Comparison of ENCODE assay signal across 17 cellular contexts in the genomic region with DNA sequence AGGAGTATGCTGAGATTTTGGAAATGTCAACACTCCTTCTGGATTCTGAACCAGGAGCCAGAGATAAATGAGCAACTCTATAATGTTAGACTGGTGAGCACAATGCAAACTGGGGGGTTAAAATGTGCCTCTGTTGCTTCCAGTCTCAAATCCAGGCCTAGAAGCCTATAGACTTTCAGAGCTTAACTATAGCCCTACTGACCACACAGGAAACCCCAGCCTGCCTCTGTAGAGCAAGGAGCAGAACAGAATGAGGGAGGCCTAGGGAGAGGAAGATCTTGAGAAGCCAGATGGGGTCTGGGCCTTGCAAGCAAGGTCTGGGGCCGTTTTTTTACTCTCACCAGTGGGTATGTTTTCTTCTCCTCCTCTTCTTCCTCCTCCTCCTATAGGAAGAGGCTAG.
DNase-seq lines count a peak whose midpoint lies in the region; ATAC-seq and TF ChIP-seq lines count a peak whose summit lies in the region.
"Had no signal": no experiment of that assay in that cellular context is flagged by ENCODE, and none has a peak within 500 bp of the region (broad histone marks: within the 10 kb centered on the region; RNA-seq: fewer than 3 reads in every experiment).

No MANE protein-coding gene starts in this region.

- H3K9me3 ChIP-seq in osteoblast (ENCODE audit: low read depth, low read length) (no peaks in the 10 kb centered on the region), heart left ventricle (peaks cover 0 to under 1% (median 0%) of the 10 kb centered on the region in 12 donors)
- H3K9me3 ChIP-seq: pancreas, uterus had no signal

- no peaks in the 10 kb centered on the region for H3K4me1 Mint-ChIP-seq in WTC11
- H3K4me1 Mint-ChIP-seq: CD4-positive, alpha-beta memory T cell had no signal

- peak; percentile 3 for DNase-seq in ELF-1 (ENCODE audit: low read depth, low spot score)
- DNase-seq in KBM-7, result peak; percentile 86
- DNase-seq in WTC11 (ENCODE audit: low spot score), result no peak
- DNase-seq in osteoblast (ENCODE audit: insufficient read length, low spot score, missing footprints), result no peak
- no peak for DNase-seq in heart left ventricle
- DNase-seq: activated CD4-positive, alpha-beta memory T cell treated with anti-CD3 and anti-CD28 coated beads for 36 hours; amniotic stem cell; CD4-positive, alpha-beta memory T cell; kidney glomerular epithelial cell; NCI-H1105 treated with DMSO at 0.1 percent for 48 hours; NCI-H2171; pancreas; uterus had no signal

- no peak overlapping the region for H3K27ac Mint-ChIP-seq in WTC11
- H3K27ac Mint-ChIP-seq: activated CD4-positive, alpha-beta memory T cell treated with anti-CD3 and anti-CD28 coated beads for 36 hours; activated T-helper 1 cell treated with anti-CD3 and anti-CD28 coated beads, Interleukin-12 subunit alpha, Interleukin-12 subunit beta, Interleukin-2, Interleukin-4 antibody, amounts not matched to agents 30 ng/mL and 10 ng/mL and 1 ng/mL, durations not matched to agents 14 hours and 24 hours and 36 hours; CD4-positive, alpha-beta memory T cell; stimulated activated naive CD8-positive, alpha-beta T cell treated with anti-CD3 and anti-CD28 coated beads, Interleukin-15, Interleukin-2, amounts not matched to agents 100 ng/mL and 50 ng/mL, for 24 hours had no signal

- no peak overlapping the region for H3K4me3 Mint-ChIP-seq in WTC11
- H3K4me3 Mint-ChIP-seq: activated CD4-positive, alpha-beta memory T cell treated with anti-CD3 and anti-CD28 coated beads for 36 hours; activated T-helper 1 cell treated with anti-CD3 and anti-CD28 coated beads, Interleukin-12 subunit alpha, Interleukin-12 subunit beta, Interleukin-2, Interleukin-4 antibody, amounts not matched to agents 30 ng/mL and 10 ng/mL and 1 ng/mL, durations not matched to agents 14 hours and 24 hours and 36 hours; CD4-positive, alpha-beta memory T cell; stimulated activated naive CD8-positive, alpha-beta T cell treated with anti-CD3 and anti-CD28 coated beads, Interleukin-15, Interleukin-2, amounts not matched to agents 100 ng/mL and 50 ng/mL, for 24 hours had no signal

- H3K27me3 ChIP-seq in osteoblast (ENCODE audit: insufficient read depth, low read length) (no peaks in the 10 kb centered on the region), heart left ventricle (no peaks in the 10 kb centered on the region)
- H3K27me3 ChIP-seq: pancreas, uterus had no signal

- intact Hi-C loops in heart left ventricle (cut with DNase I), result no loop called here

- TF ChIP-seq POLR2A in heart left ventricle (IDR thresholded peaks at IDR 0.05), result no peak

- no peaks in the 10 kb centered on the region for H3K36me3 Mint-ChIP-seq in WTC11
- H3K36me3 Mint-ChIP-seq: activated CD4-positive, alpha-beta memory T cell treated with anti-CD3 and anti-CD28 coated beads for 36 hours; CD4-positive, alpha-beta memory T cell had no signal

- POLR2A ChIA-PET in WTC11 (lab: Charles Lee), result no interaction called here

- no peak overlapping the region for H3K4me3 ChIP-seq in osteoblast (ENCODE audit: insufficient read depth, low read length)
- no peak overlapping the region for H3K4me3 ChIP-seq in heart left ventricle
- H3K4me3 ChIP-seq: pancreas, uterus had no signal

- ATAC-seq in WTC11 (peak; percentile 60), heart left ventricle (no peak), HG03439 (IDR thresholded peaks at IDR 0.05; ENCODE audit: unreplicated experiment) (no peak), HG03175 (IDR thresholded peaks at IDR 0.05; ENCODE audit: unreplicated experiment) (no peak)
- ATAC-seq: pancreas had no signal

- no peaks in the 10 kb centered on the region for H3K79me2 ChIP-seq in osteoblast (ENCODE audit: insufficient read depth, low read length)

- H3K27ac ChIP-seq in osteoblast (ENCODE audit: low read depth, low read length) (no peak overlapping the region), heart left ventricle (no peak overlapping the region)
- H3K27ac ChIP-seq: pancreas, uterus had no signal

- H4K20me1 ChIP-seq in osteoblast (ENCODE audit: insufficient read depth, low read length), result no peaks in the 10 kb centered on the region

- H3K4me2 ChIP-seq in osteoblast (ENCODE audit: insufficient read depth, low read length), result no peak overlapping the region

- no peaks in the 10 kb centered on the region for H3K4me1 ChIP-seq in osteoblast (ENCODE audit: insufficient read depth, low read length)
- no peaks in the 10 kb centered on the region for H3K4me1 ChIP-seq in heart left ventricle
- H3K4me1 ChIP-seq: pancreas, uterus had no signal

- peak overlapping the region; percentile 82 for H2AFZ ChIP-seq in osteoblast (ENCODE audit: low read length)

- WGBS in heart left ventricle, 4 donors, result 37 to 50% (median 41%) methylated on average over 1 of the region's 1 CpG

- TF ChIP-seq CTCF in WTC11 (IDR thresholded peaks at IDR 0.05) (no peak), osteoblast (IDR thresholded peaks at IDR 0.05; ENCODE audit: extremely low read depth, low read depth, low read length) (no peak), heart left ventricle (IDR thresholded peaks at IDR 0.05) (no peak)

- no peaks in the 10 kb centered on the region for H3K27me3 Mint-ChIP-seq in WTC11 (ENCODE audit: low read depth)
- H3K27me3 Mint-ChIP-seq: activated CD4-positive, alpha-beta memory T cell treated with anti-CD3 and anti-CD28 coated beads for 36 hours; CD4-positive, alpha-beta memory T cell; stimulated activated naive CD8-positive, alpha-beta T cell treated with anti-CD3 and anti-CD28 coated beads, Interleukin-15, Interleukin-2, amounts not matched to agents 100 ng/mL and 50 ng/mL, for 24 hours had no signal

- in situ Hi-C loops in KBM-7 (cut with MboI; ENCODE audit: low pct_unique_long_range_greater_than_20kb, low sequenced_read_pairs), result no loop called here

- H3K9me3 Mint-ChIP-seq in WTC11, result no peaks in the 10 kb centered on the region
- H3K9me3 Mint-ChIP-seq: activated CD4-positive, alpha-beta memory T cell treated with anti-CD3 and anti-CD28 coated beads for 36 hours; stimulated activated naive CD8-positive, alpha-beta T cell treated with anti-CD3 and anti-CD28 coated beads, Interleukin-15, Interleukin-2, amounts not matched to agents 100 ng/mL and 50 ng/mL, for 24 hours had no signal

- CTCF ChIA-PET in WTC11 (lab: Charles Lee), result interaction anchor here (0.7 kb wide), 1 partner anchor 590 kb away, joined by 3 read pairs; no protein-coding TSS in a partner anchor

- H3K36me3 ChIP-seq in osteoblast (ENCODE audit: insufficient read depth, low read length) (no peaks in the 10 kb centered on the region), heart left ventricle (no peaks in the 10 kb centered on the region)
- H3K36me3 ChIP-seq: pancreas, uterus had no signal

TF ChIP-seq in WTC11, 78 proteins besides CTCF, POLR2A, EP300 and RAD21:
- TF ChIP-seq SMAD4 (CRISPR knock-in tag; IDR thresholded peaks at IDR 0.05) (no peak), NR2C2 (CRISPR knock-in tag; IDR thresholded peaks at IDR 0.05) (no peak), GTF2I (CRISPR knock-in tag; conservative IDR thresholded peaks at IDR 0.05) (no peak), CREB1 (CRISPR knock-in tag; IDR thresholded peaks at IDR 0.05) (no peak), SOX15 (CRISPR knock-in tag; IDR thresholded peaks at IDR 0.05) (no peak), NFYB (CRISPR knock-in tag; conservative IDR thresholded peaks at IDR 0.05; ENCODE audit: low read depth) (no peak)
- TF ChIP-seq, protein P1, sequence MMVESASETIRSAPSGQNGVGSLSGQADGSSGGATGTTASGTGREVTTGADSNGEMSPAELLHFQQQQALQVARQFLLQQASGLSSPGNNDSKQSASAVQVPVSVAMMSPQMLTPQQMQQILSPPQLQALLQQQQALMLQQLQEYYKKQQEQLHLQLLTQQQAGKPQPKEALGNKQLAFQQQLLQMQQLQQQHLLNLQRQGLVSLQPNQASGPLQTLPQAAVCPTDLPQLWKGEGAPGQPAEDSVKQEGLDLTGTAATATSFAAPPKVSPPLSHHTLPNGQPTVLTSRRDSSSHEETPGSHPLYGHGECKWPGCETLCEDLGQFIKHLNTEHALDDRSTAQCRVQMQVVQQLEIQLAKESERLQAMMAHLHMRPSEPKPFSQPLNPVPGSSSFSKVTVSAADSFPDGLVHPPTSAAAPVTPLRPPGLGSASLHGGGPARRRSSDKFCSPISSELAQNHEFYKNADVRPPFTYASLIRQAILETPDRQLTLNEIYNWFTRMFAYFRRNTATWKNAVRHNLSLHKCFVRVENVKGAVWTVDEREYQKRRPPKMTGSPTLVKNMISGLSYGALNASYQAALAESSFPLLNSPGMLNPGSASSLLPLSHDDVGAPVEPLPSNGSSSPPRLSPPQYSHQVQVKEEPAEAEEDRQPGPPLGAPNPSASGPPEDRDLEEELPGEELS (CRISPR knock-in tag; IDR thresholded peaks at IDR 0.05), result no peak
- TF ChIP-seq, protein P2, sequence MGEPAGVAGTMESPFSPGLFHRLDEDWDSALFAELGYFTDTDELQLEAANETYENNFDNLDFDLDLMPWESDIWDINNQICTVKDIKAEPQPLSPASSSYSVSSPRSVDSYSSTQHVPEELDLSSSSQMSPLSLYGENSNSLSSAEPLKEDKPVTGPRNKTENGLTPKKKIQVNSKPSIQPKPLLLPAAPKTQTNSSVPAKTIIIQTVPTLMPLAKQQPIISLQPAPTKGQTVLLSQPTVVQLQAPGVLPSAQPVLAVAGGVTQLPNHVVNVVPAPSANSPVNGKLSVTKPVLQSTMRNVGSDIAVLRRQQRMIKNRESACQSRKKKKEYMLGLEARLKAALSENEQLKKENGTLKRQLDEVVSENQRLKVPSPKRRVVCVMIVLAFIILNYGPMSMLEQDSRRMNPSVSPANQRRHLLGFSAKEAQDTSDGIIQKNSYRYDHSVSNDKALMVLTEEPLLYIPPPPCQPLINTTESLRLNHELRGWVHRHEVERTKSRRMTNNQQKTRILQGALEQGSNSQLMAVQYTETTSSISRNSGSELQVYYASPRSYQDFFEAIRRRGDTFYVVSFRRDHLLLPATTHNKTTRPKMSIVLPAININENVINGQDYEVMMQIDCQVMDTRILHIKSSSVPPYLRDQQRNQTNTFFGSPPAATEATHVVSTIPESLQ (CRISPR knock-in tag; IDR thresholded peaks at IDR 0.05), result no peak
- TF ChIP-seq, protein P3, sequence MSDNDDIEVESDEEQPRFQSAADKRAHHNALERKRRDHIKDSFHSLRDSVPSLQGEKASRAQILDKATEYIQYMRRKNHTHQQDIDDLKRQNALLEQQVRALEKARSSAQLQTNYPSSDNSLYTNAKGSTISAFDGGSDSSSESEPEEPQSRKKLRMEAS (CRISPR knock-in tag; IDR thresholded peaks at IDR 0.05), result no peak
- TF ChIP-seq, protein P4, sequence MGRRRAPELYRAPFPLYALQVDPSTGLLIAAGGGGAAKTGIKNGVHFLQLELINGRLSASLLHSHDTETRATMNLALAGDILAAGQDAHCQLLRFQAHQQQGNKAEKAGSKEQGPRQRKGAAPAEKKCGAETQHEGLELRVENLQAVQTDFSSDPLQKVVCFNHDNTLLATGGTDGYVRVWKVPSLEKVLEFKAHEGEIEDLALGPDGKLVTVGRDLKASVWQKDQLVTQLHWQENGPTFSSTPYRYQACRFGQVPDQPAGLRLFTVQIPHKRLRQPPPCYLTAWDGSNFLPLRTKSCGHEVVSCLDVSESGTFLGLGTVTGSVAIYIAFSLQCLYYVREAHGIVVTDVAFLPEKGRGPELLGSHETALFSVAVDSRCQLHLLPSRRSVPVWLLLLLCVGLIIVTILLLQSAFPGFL (CRISPR knock-in tag; IDR thresholded peaks at IDR 0.05; ENCODE audit: borderline replicate concordance), result no peak
TF ChIP-seq in WTC11: peak in this region for 0.

Comparison
In these comparisons a context has a peak if more than half of its experiments do, and no peak if none do; other contexts are left out.
1. DNase-seq: peak in ELF-1 (single experiment) and KBM-7 (single experiment); none in WTC11 (single experiment), osteoblast (single experiment) and heart left ventricle (0 of 5).